In genomic region chr17:80762076-80762475, GRCh38 we compare ENCODE assay signal across 12 cellular contexts.
DNase-seq lines count a peak whose midpoint lies in the region; ATAC-seq and TF ChIP-seq lines count a peak whose summit lies in the region.
"Had no signal": no experiment of that assay in that cellular context is flagged by ENCODE, and none has a peak within 500 bp of the region (broad histone marks: within the 10 kb centered on the region; RNA-seq: fewer than 3 reads in every experiment).

No MANE protein-coding gene starts in this region.

- H3K4me1 ChIP-seq in SK-N-SH (ENCODE audit: control insufficient read depth in 1 of 2, insufficient read depth in 2 of 2, low read depth in 1 of 2, low read length in 1 of 2) (peaks cover 15 to 19% of the 10 kb centered on the region in 2 experiments), fibroblast of lung (ENCODE audit: control insufficient read depth, extremely low read depth, insufficient read depth, low read length) (peaks cover 17% of the 10 kb centered on the region)

- POLR2A ChIA-PET in SK-N-SH (lab: Yijun Ruan, JAX), result no interaction called here

- H3K27ac Mint-ChIP-seq in activated naive CD4-positive, alpha-beta T cell treated with anti-CD3 and anti-CD28 coated beads, Interleukin-2, amount 10 ng/mL, durations not matched to agents 7 days and 5 days, result peak overlapping the region; percentile 98
- H3K27ac Mint-ChIP-seq in type B pancreatic cell, result no peak overlapping the region
- H3K27ac Mint-ChIP-seq: WTC11 had no signal

- TF ChIP-seq RAD21 in SK-N-SH (IDR thresholded peaks at IDR 0.05; ENCODE audit: low read length), result no peak

- H3K9me3 ChIP-seq in SK-N-SH, result no peaks in the 10 kb centered on the region
- H3K9me3 ChIP-seq in fibroblast of lung (ENCODE audit: control insufficient read depth, insufficient read depth, low read depth, low read length), result no peaks in the 10 kb centered on the region
- H3K9me3 ChIP-seq: upper lobe of left lung had no signal

- no peaks in the 10 kb centered on the region for H3K9me2 ChIP-seq in SK-N-SH

- H3K27me3 Mint-ChIP-seq in activated naive CD4-positive, alpha-beta T cell treated with anti-CD3 and anti-CD28 coated beads, Interleukin-2, amount 10 ng/mL, durations not matched to agents 7 days and 5 days, result no peaks in the 10 kb centered on the region
- H3K27me3 Mint-ChIP-seq in type B pancreatic cell, result no peaks in the 10 kb centered on the region

- peak overlapping the region; percentile 20; the same call in 1 of the 2 replicates for H2AFZ ChIP-seq in SK-N-SH (ENCODE audit: low read depth)
- no peak overlapping the region for H2AFZ ChIP-seq in fibroblast of lung (ENCODE audit: low read length)

- 85% methylated on average over 11 of the region's 11 CpGs for WGBS in SK-N-SH (ENCODE audit: low lambda C conversion rate)

- H3K4me3 ChIP-seq in SK-N-SH (ENCODE audit: low read depth in 2 of 2, low read length in 1 of 2) (no peak overlapping the region), fibroblast of lung (replicated peaks in 1 of 4; ENCODE audit: control extremely low read depth in 1 of 4, insufficient read depth in 1 of 4, low read depth in 3 of 4, low read length in 4 of 4) (no peak overlapping the region)
- H3K4me3 ChIP-seq: upper lobe of left lung had no signal

- no peaks in the 10 kb centered on the region for H3K36me3 ChIP-seq in SK-N-SH (replicated peaks in 1 of 2; ENCODE audit: control insufficient read depth in 1 of 2, insufficient read depth in 2 of 2, low read length in 1 of 2)
- no peaks in the 10 kb centered on the region for H3K36me3 ChIP-seq in fibroblast of lung (ENCODE audit: control insufficient read depth, insufficient read depth, low read length)
- H3K36me3 ChIP-seq: upper lobe of left lung had no signal

- no peaks in the 10 kb centered on the region for H4K20me1 ChIP-seq in SK-N-SH (ENCODE audit: insufficient read depth)
- no peaks in the 10 kb centered on the region for H4K20me1 ChIP-seq in fibroblast of lung (ENCODE audit: control insufficient read depth, extremely low read depth, insufficient read depth, low read length)

- H3K36me3 Mint-ChIP-seq in activated naive CD4-positive, alpha-beta T cell treated with anti-CD3 and anti-CD28 coated beads, Interleukin-2, amount 10 ng/mL, durations not matched to agents 7 days and 5 days, result peaks cover 41% of the 10 kb centered on the region
- peaks cover 13% of the 10 kb centered on the region for H3K36me3 Mint-ChIP-seq in type B pancreatic cell
- H3K36me3 Mint-ChIP-seq: WTC11 had no signal

- peak overlapping the region; percentile 23; the same call in 1 of the 2 replicates for H3K9ac ChIP-seq in SK-N-SH
- H3K9ac ChIP-seq in fibroblast of lung (ENCODE audit: insufficient read depth, low read length), result no peak overlapping the region

- no peak for TF ChIP-seq EP300 in SK-N-SH (IDR thresholded peaks at IDR 0.05; ENCODE audit: borderline replicate concordance in 1 of 2, low read depth in 1 of 2, low read length in 1 of 2)

- CTCF ChIA-PET in activated naive CD4-positive, alpha-beta T cell treated with anti-CD3 and anti-CD28 coated beads, Interleukin-2, amount 10 ng/mL, durations not matched to agents 7 days and 5 days (lab: Charles Lee), result no interaction called here
- CTCF ChIA-PET in SK-N-SH (lab: Yijun Ruan, JAX), result interaction anchor here (1.5 to 2.9 kb wide), 2 partner anchors 100 to 186 kb away, joined by 3 to 9 read pairs; no protein-coding TSS in a partner anchor

- ATAC-seq in HG03432 (IDR thresholded peaks at IDR 0.05; ENCODE audit: unreplicated experiment) (no peak), HG02938 (IDR thresholded peaks at IDR 0.05; ENCODE audit: unreplicated experiment) (no peak)
- ATAC-seq: WTC11 had no signal

- no peaks in the 10 kb centered on the region for H3K27me3 ChIP-seq in SK-N-SH (ENCODE audit: insufficient read depth)
- H3K27me3 ChIP-seq in fibroblast of lung (ENCODE audit: control insufficient read depth, insufficient read depth, low read length), result no peaks in the 10 kb centered on the region
- H3K27me3 ChIP-seq: upper lobe of left lung had no signal

- DNase-seq in activated naive CD4-positive, alpha-beta T cell treated with anti-CD3 and anti-CD28 coated beads, Interleukin-2, amount 10 ng/mL, durations not matched to agents 7 days and 5 days, result no peak
- no peak for DNase-seq in activated naive CD4-positive, alpha-beta T cell (lab: John Stamatoyannopoulos, UW)
- DNase-seq in SK-N-SH (no peak), fibroblast of lung (ENCODE audit: low read depth in 2 of 2) (no peak), type B pancreatic cell (ENCODE audit: extremely low spot score, unreplicated experiment) (peak; percentile 50), COLO829 (ENCODE audit: low spot score) (no peak)
- DNase-seq: GOT3, retina, upper lobe of left lung had no signal

- H3K4me2 ChIP-seq in SK-N-SH (peak overlapping the region; percentile 64), fibroblast of lung (ENCODE audit: extremely low read depth, insufficient read depth, low read length) (no peak overlapping the region)

- peaks cover 91% of the 10 kb centered on the region for H3K4me1 Mint-ChIP-seq in activated naive CD4-positive, alpha-beta T cell treated with anti-CD3 and anti-CD28 coated beads, Interleukin-2, amount 10 ng/mL, durations not matched to agents 7 days and 5 days
- peaks cover 11% of the 10 kb centered on the region for H3K4me1 Mint-ChIP-seq in type B pancreatic cell (ENCODE audit: unreplicated experiment)
- H3K4me1 Mint-ChIP-seq: WTC11 had no signal

- H3K4me3 Mint-ChIP-seq in activated naive CD4-positive, alpha-beta T cell treated with anti-CD3 and anti-CD28 coated beads, Interleukin-2, amount 10 ng/mL, durations not matched to agents 7 days and 5 days, result peak overlapping the region; percentile 57
- H3K4me3 Mint-ChIP-seq in type B pancreatic cell, result no peak overlapping the region
- H3K4me3 Mint-ChIP-seq: WTC11 had no signal

- H3K27ac ChIP-seq in SK-N-SH (ENCODE audit: low read depth in 2 of 2, low read length in 1 of 2), result peak overlapping the region; percentile 78 to 84
- peak overlapping the region; percentile 26 for H3K27ac ChIP-seq in fibroblast of lung (ENCODE audit: insufficient read depth, low read length)
- H3K27ac ChIP-seq: upper lobe of left lung had no signal

- H3F3A ChIP-seq in SK-N-SH (replicated peaks; ENCODE audit: insufficient read depth), result peaks cover 19% of the 10 kb centered on the region

- TF ChIP-seq CTCF in SK-N-SH (IDR thresholded peaks at IDR 0.05) (no peak), fibroblast of lung (conservative IDR thresholded peaks at IDR 0.05 in 1 of 2, IDR thresholded peaks at IDR 0.05 in 1 of 2; ENCODE audit: low read depth in 1 of 2, low read length in 2 of 2) (no peak), type B pancreatic cell (conservative IDR thresholded peaks at IDR 0.05) (no peak)

- no peaks in the 10 kb centered on the region for H3K9me3 Mint-ChIP-seq in activated naive CD4-positive, alpha-beta T cell treated with anti-CD3 and anti-CD28 coated beads, Interleukin-2, amount 10 ng/mL, durations not matched to agents 7 days and 5 days
- no peaks in the 10 kb centered on the region for H3K9me3 Mint-ChIP-seq in type B pancreatic cell
- H3K9me3 Mint-ChIP-seq: WTC11 had no signal

- H3K79me2 ChIP-seq in SK-N-SH (ENCODE audit: insufficient read depth), result no peaks in the 10 kb centered on the region
- no peaks in the 10 kb centered on the region for H3K79me2 ChIP-seq in fibroblast of lung (ENCODE audit: control insufficient read depth, insufficient read depth, low read length)

TF ChIP-seq in SK-N-SH, 30 proteins besides CTCF, POLR2A, EP300 and RAD21:
- no peak for TF ChIP-seq ELF1 (IDR thresholded peaks at IDR 0.05)
- no peak for TF ChIP-seq SIN3A (IDR thresholded peaks at IDR 0.05; ENCODE audit: borderline replicate concordance, low read depth, low read length)
- TF ChIP-seq PBX3 (IDR thresholded peaks at IDR 0.05), result no peak
- TF ChIP-seq MAX (IDR thresholded peaks at IDR 0.05; ENCODE audit: low read depth), result no peak
- no peak for TF ChIP-seq POLR2AphosphoS5 (IDR thresholded peaks at IDR 0.05; ENCODE audit: low read depth, low read length)
- TF ChIP-seq MEF2A (IDR thresholded peaks at IDR 0.05; ENCODE audit: borderline replicate concordance, low read depth), result no peak
